ENCODE assay signal across 10 cellular contexts in the genomic region with DNA sequence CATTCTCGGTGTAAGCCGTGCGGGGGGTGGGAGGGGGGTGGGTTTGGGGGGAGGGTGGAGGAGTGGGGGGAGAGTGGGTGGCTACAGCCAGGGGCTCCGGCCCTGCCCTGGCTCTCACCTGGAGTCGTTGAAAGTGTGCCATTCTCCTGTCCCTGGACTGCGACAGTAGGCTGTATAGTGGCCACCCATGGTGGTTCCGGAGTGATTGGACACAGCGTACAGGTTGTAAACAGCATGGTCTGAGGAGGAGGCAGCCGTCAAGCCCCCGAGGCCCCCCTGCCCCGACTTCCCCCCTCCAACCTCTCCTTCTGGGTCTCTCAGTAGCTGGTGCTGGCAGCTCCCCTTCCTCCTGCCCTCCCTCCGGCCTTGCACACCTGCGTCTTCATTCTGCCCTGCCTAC. TPM values are rescaled to one million over a fixed set of nuclear protein-coding genes. Genes with fewer than 3 reads are reported as not detected.
DNase-seq lines count a peak whose midpoint lies in the region; ATAC-seq and TF ChIP-seq lines count a peak whose summit lies in the region.
"Had no signal": no experiment of that assay in that cellular context is flagged by ENCODE, and none has a peak within 500 bp of the region (broad histone marks: within the 10 kb centered on the region; RNA-seq: fewer than 3 reads in every experiment).

No MANE protein-coding gene starts in this region.

- no peaks in the 10 kb centered on the region for H3K79me2 ChIP-seq in hepatocyte

- H3K9me3 ChIP-seq in hepatocyte (ENCODE audit: low read depth), result no peaks in the 10 kb centered on the region

- no peak for ATAC-seq in stimulated activated naive B cell treated with anti-CD40 and anti-IgM and Interleukin-4, amounts not matched to agents 10 μg/mL and 1 μg/mL and 100 μg/mL, for 72 hours (replicated peaks)
- ATAC-seq in GM21390 (IDR thresholded peaks at IDR 0.05; ENCODE audit: unreplicated experiment), result no peak
- ATAC-seq in GM21576 (IDR thresholded peaks at IDR 0.05; ENCODE audit: unreplicated experiment), result no peak

- H3K27me3 Mint-ChIP-seq in activated T-helper 2 cell treated with anti-CD3 and anti-CD28 coated beads, Interferon-gamma antibody, Interleukin-2, Interleukin-4, amounts not matched to agents 10 μg/mL and 5 μg/mL and 100 μg/mL, durations not matched to agents 14 hours and 24 hours and 36 hours (ENCODE audit: low read depth), result peaks cover 14% of the 10 kb centered on the region
- H3K27me3 Mint-ChIP-seq in stimulated activated naive B cell treated with anti-CD40 and anti-IgM and Interleukin-4, amounts not matched to agents 10 μg/mL and 1 μg/mL and 100 μg/mL, for 72 hours, result peaks cover 36 to 53% of the 10 kb centered on the region in 2 donors

- DNase-seq in HFF-Myc (ENCODE audit: extremely low read depth, low read depth), result no peak
- DNase-seq in activated T-helper 2 cell treated with anti-CD3 and anti-CD28 coated beads, Interferon-gamma antibody, Interleukin-2, Interleukin-4, amounts not matched to agents 10 μg/mL and 5 μg/mL and 100 μg/mL, durations not matched to agents 14 hours and 24 hours and 36 hours (ENCODE audit: low spot score), result no peak
- no peak for DNase-seq in hepatocyte (ENCODE audit: low spot score)
- DNase-seq in stimulated activated naive B cell treated with anti-CD40 and anti-IgM and Interleukin-4, amounts not matched to agents 10 μg/mL and 1 μg/mL and 100 μg/mL, for 72 hours, result no peak
- no peak for DNase-seq in NCI-H1105 treated with DMSO at 0.1 percent for 48 hours (lab: John Stamatoyannopoulos, UW)
- DNase-seq: T1000 had no signal

- H3K4me3 ChIP-seq in HFF-Myc (replicated peaks; ENCODE audit: low read depth, low read length), result peak overlapping the region; percentile 43
- H3K4me3 ChIP-seq in hepatocyte, result no peak overlapping the region

- no peaks in the 10 kb centered on the region for H4K20me1 ChIP-seq in hepatocyte (ENCODE audit: insufficient read depth, poor library complexity, severe bottlenecking)

- WGBS in hepatocyte (ENCODE audit: low lambda C conversion rate, missing lambda C conversion rate), result 40% methylated on average over 7 of the region's 13 CpGs

- peaks cover 19% of the 10 kb centered on the region for H3K4me1 ChIP-seq in hepatocyte (ENCODE audit: insufficient read depth)

- no peaks in the 10 kb centered on the region for H3K27me3 ChIP-seq in hepatocyte

- TF ChIP-seq CTCF in HFF-Myc (IDR thresholded peaks at IDR 0.05; ENCODE audit: low read depth, low read length, missing control alignments), result no peak
- TF ChIP-seq CTCF in hepatocyte (IDR thresholded peaks at IDR 0.05; ENCODE audit: poor library complexity), result no peak

- H3K4me2 ChIP-seq in hepatocyte, result peak overlapping the region; percentile 95

- intact Hi-C loops in activated T-helper 2 cell treated with anti-CD3 and anti-CD28 coated beads, Interferon-gamma antibody, Interleukin-2, Interleukin-4, amounts not matched to agents 10 μg/mL and 5 μg/mL and 100 μg/mL, durations not matched to agents 14 hours and 24 hours and 36 hours (cut with micrococcal nuclease), result no loop called here

- H3K9me3 Mint-ChIP-seq in activated T-helper 2 cell treated with anti-CD3 and anti-CD28 coated beads, Interferon-gamma antibody, Interleukin-2, Interleukin-4, amounts not matched to agents 10 μg/mL and 5 μg/mL and 100 μg/mL, durations not matched to agents 14 hours and 24 hours and 36 hours, result no peaks in the 10 kb centered on the region
- H3K9me3 Mint-ChIP-seq in stimulated activated naive B cell treated with anti-CD40 and anti-IgM and Interleukin-4, amounts not matched to agents 10 μg/mL and 1 μg/mL and 100 μg/mL, for 72 hours, result no peaks in the 10 kb centered on the region

- no peak overlapping the region for H3K27ac ChIP-seq in hepatocyte

- H2AFZ ChIP-seq in hepatocyte, result peak overlapping the region; percentile 83

- H3K4me1 Mint-ChIP-seq in activated T-helper 2 cell treated with anti-CD3 and anti-CD28 coated beads, Interferon-gamma antibody, Interleukin-2, Interleukin-4, amounts not matched to agents 10 μg/mL and 5 μg/mL and 100 μg/mL, durations not matched to agents 14 hours and 24 hours and 36 hours (ENCODE audit: low read depth), result peaks cover 20% of the 10 kb centered on the region
- peaks cover 22 to 38% of the 10 kb centered on the region in 2 donors for H3K4me1 Mint-ChIP-seq in stimulated activated naive B cell treated with anti-CD40 and anti-IgM and Interleukin-4, amounts not matched to agents 10 μg/mL and 1 μg/mL and 100 μg/mL, for 72 hours

- no peaks in the 10 kb centered on the region for H3K9me2 ChIP-seq in hepatocyte (replicated peaks; ENCODE audit: insufficient read depth)

- no peaks in the 10 kb centered on the region for H3K36me3 ChIP-seq in hepatocyte (replicated peaks; ENCODE audit: insufficient read depth, low read depth)

- peak overlapping the region; percentile 2 for H3K27ac Mint-ChIP-seq in activated T-helper 2 cell treated with anti-CD3 and anti-CD28 coated beads, Interferon-gamma antibody, Interleukin-2, Interleukin-4, amounts not matched to agents 10 μg/mL and 5 μg/mL and 100 μg/mL, durations not matched to agents 14 hours and 24 hours and 36 hours
- no peak overlapping the region for H3K27ac Mint-ChIP-seq in stimulated activated naive B cell treated with anti-CD40 and anti-IgM and Interleukin-4, amounts not matched to agents 10 μg/mL and 1 μg/mL and 100 μg/mL, for 72 hours

- H3K36me3 Mint-ChIP-seq in activated T-helper 2 cell treated with anti-CD3 and anti-CD28 coated beads, Interferon-gamma antibody, Interleukin-2, Interleukin-4, amounts not matched to agents 10 μg/mL and 5 μg/mL and 100 μg/mL, durations not matched to agents 14 hours and 24 hours and 36 hours (ENCODE audit: low read depth), result no peaks in the 10 kb centered on the region
- H3K36me3 Mint-ChIP-seq in stimulated activated naive B cell treated with anti-CD40 and anti-IgM and Interleukin-4, amounts not matched to agents 10 μg/mL and 1 μg/mL and 100 μg/mL, for 72 hours, result no peaks in the 10 kb centered on the region

- H3K4me3 Mint-ChIP-seq in activated T-helper 2 cell treated with anti-CD3 and anti-CD28 coated beads, Interferon-gamma antibody, Interleukin-2, Interleukin-4, amounts not matched to agents 10 μg/mL and 5 μg/mL and 100 μg/mL, durations not matched to agents 14 hours and 24 hours and 36 hours (ENCODE audit: low read depth), result peak overlapping the region; percentile 68
- H3K4me3 Mint-ChIP-seq in stimulated activated naive B cell treated with anti-CD40 and anti-IgM and Interleukin-4, amounts not matched to agents 10 μg/mL and 1 μg/mL and 100 μg/mL, for 72 hours, result peak overlapping the region; percentile 69 to 85

RNA-seq across cellular contexts. Expression of a gene that starts 10.6 kb away (rescaled TPM):
- total RNA-seq in activated T-helper 2 cell treated with anti-CD3 and anti-CD28 coated beads, Interferon-gamma antibody, Interleukin-2, Interleukin-4, amounts not matched to agents 10 μg/mL and 5 μg/mL and 100 μg/mL, durations not matched to agents 14 hours and 24 hours and 36 hours, result not detected in 2 replicates
- 0.08 TPM in 1 of 2 replicates, not detected in the other for total RNA-seq in hepatocyte
- polyA plus RNA-seq in hepatocyte, result not detected in 2 replicates
- total RNA-seq: bronchial epithelial cell, liver had no signal
- polyA plus RNA-seq: liver had no signal

RNA-seq across cellular contexts. Expression of a gene that starts 16.4 kb away (rescaled TPM):
- not detected in 2 replicates for total RNA-seq in activated T-helper 2 cell treated with anti-CD3 and anti-CD28 coated beads, Interferon-gamma antibody, Interleukin-2, Interleukin-4, amounts not matched to agents 10 μg/mL and 5 μg/mL and 100 μg/mL, durations not matched to agents 14 hours and 24 hours and 36 hours
- total RNA-seq in hepatocyte, result 12.5 and 13.7 TPM in 2 replicates
- polyA plus RNA-seq in hepatocyte, result 18.0 and 23.6 TPM in 2 replicates

RNA-seq across cellular contexts. Expression of a gene that starts 22.7 kb away (rescaled TPM):
- 29.9 and 32.6 TPM in 2 replicates for total RNA-seq in activated T-helper 2 cell treated with anti-CD3 and anti-CD28 coated beads, Interferon-gamma antibody, Interleukin-2, Interleukin-4, amounts not matched to agents 10 μg/mL and 5 μg/mL and 100 μg/mL, durations not matched to agents 14 hours and 24 hours and 36 hours
- 15.5 and 15.8 TPM in 2 replicates for total RNA-seq in hepatocyte
- polyA plus RNA-seq in hepatocyte, result 35.5 and 46.9 TPM in 2 replicates

RNA-seq across cellular contexts. Expression of a gene that starts 24.4 kb away (rescaled TPM):
- 1.0 and 1.1 TPM in 2 replicates for total RNA-seq in activated T-helper 2 cell treated with anti-CD3 and anti-CD28 coated beads, Interferon-gamma antibody, Interleukin-2, Interleukin-4, amounts not matched to agents 10 μg/mL and 5 μg/mL and 100 μg/mL, durations not matched to agents 14 hours and 24 hours and 36 hours
- total RNA-seq in hepatocyte, result 7.3 and 8.1 TPM in 2 replicates
- polyA plus RNA-seq in hepatocyte, result 23.5 and 35.7 TPM in 2 replicates

RNA-seq across cellular contexts. Expression of a gene that starts 40.1 kb away (rescaled TPM):
- 6.0 and 7.2 TPM in 2 replicates for total RNA-seq in activated T-helper 2 cell treated with anti-CD3 and anti-CD28 coated beads, Interferon-gamma antibody, Interleukin-2, Interleukin-4, amounts not matched to agents 10 μg/mL and 5 μg/mL and 100 μg/mL, durations not matched to agents 14 hours and 24 hours and 36 hours
- total RNA-seq in hepatocyte, result 8.7 and 35.4 TPM in 2 replicates
- polyA plus RNA-seq in hepatocyte, result 5.1 and 6.1 TPM in 2 replicates

Comparison
In these comparisons a context has a peak if more than half of its experiments do, and no peak if none do; other contexts are left out.
1. RNA of a gene that starts 16.4 kb away (total RNA-seq): 12.5 to 13.7 TPM in hepatocyte; not detected in activated T-helper 2 cell treated with anti-CD3 and anti-CD28 coated beads, Interferon-gamma antibody, Interleukin-2, Interleukin-4, amounts not matched to agents 10 μg/mL and 5 μg/mL and 100 μg/mL, durations not matched to agents 14 hours and 24 hours and 36 hours; every median in the first group is over 10 times any median in the second.